17 cellular contexts compared by ENCODE assay signal in the genomic region with DNA sequence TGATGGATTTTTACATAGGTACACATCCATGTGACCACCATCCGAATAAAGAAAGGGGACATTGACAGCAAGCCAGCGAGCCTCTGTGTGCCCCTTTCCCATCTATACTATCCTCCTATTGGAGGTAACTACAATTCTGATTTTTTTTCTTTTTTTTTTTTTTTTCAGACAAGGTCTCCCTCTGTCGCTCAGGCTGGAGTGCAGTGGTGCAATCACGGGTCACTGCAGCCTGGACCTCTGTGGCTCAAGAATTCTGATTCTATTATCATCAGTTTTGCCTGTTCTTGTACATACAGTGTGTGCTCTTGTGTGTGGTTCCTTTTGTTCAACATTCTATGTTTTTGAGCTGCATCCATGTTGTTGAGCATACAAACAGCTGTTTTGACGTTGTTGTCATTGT. TPM values are rescaled to one million over a fixed set of nuclear protein-coding genes. Genes with fewer than 3 reads are reported as not detected.
A peak's percentile ranks its signal among the peaks of the same experiment; 100 is the strongest.
DNase-seq lines count a peak whose midpoint lies in the region; ATAC-seq and TF ChIP-seq lines count a peak whose summit lies in the region.
"Had no signal": no experiment of that assay in that cellular context is flagged by ENCODE, and none has a peak within 500 bp of the region (broad histone marks: within the 10 kb centered on the region; RNA-seq: fewer than 3 reads in every experiment).

No MANE protein-coding gene starts in this region.

- DNase-seq in mesenteric fat pad (ENCODE audit: low spot score) (peak; percentile 37), posterior vena cava (ENCODE audit: low spot score) (peak; percentile 2), upper lobe of right lung (peak; percentile 27), HEK293T (ENCODE audit: extremely low spot score) (no peak), HFFc6 (no peak), NCI-H146 (lab: John Stamatoyannopoulos, UW) (no peak), thyroid gland (no peak)
- DNase-seq: AML-193; Caco-2; CD4-positive, alpha-beta T cell; DMS79; GF-D8 had no signal

- H3K4me1 ChIP-seq in OCI-LY3 (ENCODE audit: low read length), result peaks cover 6% of the 10 kb centered on the region
- no peaks in the 10 kb centered on the region for H3K4me1 ChIP-seq in upper lobe of right lung
- no peaks in the 10 kb centered on the region for H3K4me1 ChIP-seq in thyroid gland
- H3K4me1 ChIP-seq: Caco-2 had no signal

- H3K27ac ChIP-seq in OCI-LY3 (ENCODE audit: low read length) (no peak overlapping the region), upper lobe of right lung (no peak overlapping the region), thyroid gland (no peak overlapping the region)
- H3K27ac ChIP-seq: C4-2B, KMS-11 had no signal

- H3K36me3 Mint-ChIP-seq in HFFc6 (ENCODE audit: low read depth), result no peaks in the 10 kb centered on the region

- POLR2A ChIA-PET in HEK293T (lab: Yijun Ruan, JAX), result no interaction called here

- H3K79me2 ChIP-seq in OCI-LY3 (ENCODE audit: low read length), result no peaks in the 10 kb centered on the region

- H3K27ac Mint-ChIP-seq in HFFc6, result no peak overlapping the region
- H3K27ac Mint-ChIP-seq: CD4-positive, alpha-beta T cell; GM23338 had no signal

- no peak overlapping the region for H3K4me3 Mint-ChIP-seq in HFFc6
- H3K4me3 Mint-ChIP-seq: CD4-positive, alpha-beta T cell; GM23338 had no signal

- H3K9me3 ChIP-seq in OCI-LY3 (ENCODE audit: insufficient read depth, low read length) (no peaks in the 10 kb centered on the region), upper lobe of right lung (no peaks in the 10 kb centered on the region), thyroid gland (no peaks in the 10 kb centered on the region)
- H3K9me3 ChIP-seq: Caco-2 had no signal

- no peaks in the 10 kb centered on the region for H4K20me1 ChIP-seq in OCI-LY3 (ENCODE audit: insufficient read depth, low read length)

- ATAC-seq in upper lobe of right lung, result no peak
- ATAC-seq: GM23338, HCT116 had no signal

- no peak overlapping the region for H3K4me2 ChIP-seq in OCI-LY3 (ENCODE audit: low read length)
- H3K4me2 ChIP-seq: GM23338, KMS-11 had no signal

- TF ChIP-seq POLR2A in thyroid gland (IDR thresholded peaks at IDR 0.05), result no peak

- intact Hi-C loops in posterior vena cava (cut with DNase I) (no loop called here), upper lobe of right lung (cut with DNase I) (no loop called here), thyroid gland (cut with DNase I) (no loop called here)

- H3K9me3 Mint-ChIP-seq in HFFc6, result no peaks in the 10 kb centered on the region
- H3K9me3 Mint-ChIP-seq: CD4-positive, alpha-beta T cell had no signal

- H3K4me3 ChIP-seq in OCI-LY3 (ENCODE audit: low read length) (no peak overlapping the region), upper lobe of right lung (no peak overlapping the region), thyroid gland (replicated peaks in 1 of 3) (no peak overlapping the region)
- H3K4me3 ChIP-seq: GM23338 had no signal

- peak overlapping the region; percentile 54; the same call in 1 of the 2 replicates for H2AFZ ChIP-seq in OCI-LY3 (ENCODE audit: low read depth, low read length)
- H2AFZ ChIP-seq: GM23338 had no signal

- CTCF ChIA-PET in HEK293T (lab: Yijun Ruan, JAX), result no interaction called here

- H3K9ac ChIP-seq in OCI-LY3 (ENCODE audit: low read length), result no peak overlapping the region
- H3K9ac ChIP-seq: KMS-11 had no signal

- TF ChIP-seq CTCF in OCI-LY3 (IDR thresholded peaks at IDR 0.05; ENCODE audit: low read depth, low read length) (no peak), upper lobe of right lung (IDR thresholded peaks at IDR 0.05) (no peak), HFFc6 (IDR thresholded peaks at IDR 0.05) (no peak), thyroid gland (IDR thresholded peaks at IDR 0.05) (no peak)

- H3K36me3 ChIP-seq in OCI-LY3 (replicated peaks; ENCODE audit: low read depth, low read length) (no peaks in the 10 kb centered on the region), upper lobe of right lung (no peaks in the 10 kb centered on the region), thyroid gland (no peaks in the 10 kb centered on the region)

- H3K27me3 Mint-ChIP-seq in HFFc6 (ENCODE audit: insufficient read depth), result peaks cover 4% of the 10 kb centered on the region; the same call in 1 of the 2 replicates
- H3K27me3 Mint-ChIP-seq: CD4-positive, alpha-beta T cell had no signal

- no peaks in the 10 kb centered on the region for H3K27me3 ChIP-seq in OCI-LY3 (ENCODE audit: low read depth, low read length)
- no peaks in the 10 kb centered on the region for H3K27me3 ChIP-seq in upper lobe of right lung
- H3K27me3 ChIP-seq in thyroid gland, result no peaks in the 10 kb centered on the region

- 83 to 84% methylated on average over 5 of the region's 5 CpGs for WGBS in thyroid gland, 2 donors

- H3K4me1 Mint-ChIP-seq in HFFc6 (ENCODE audit: low read depth), result 0 out of 2 replicates have a peak, but pooled peaks cover 7% of the 10 kb centered on the region
- H3K4me1 Mint-ChIP-seq: GM23338 had no signal

TF ChIP-seq in HEK293T, 16 proteins besides CTCF, POLR2A, EP300 and RAD21:
- no peak for TF ChIP-seq BHLHE40 (IDR thresholded peaks at IDR 0.05; ENCODE audit: borderline replicate concordance)
- no peak for TF ChIP-seq L3MBTL2 (conservative IDR thresholded peaks at IDR 0.05)
- no peak for TF ChIP-seq SUZ12 (IDR thresholded peaks at IDR 0.05)
- no peak for TF ChIP-seq HDGF (IDR thresholded peaks at IDR 0.05; ENCODE audit: borderline replicate concordance)
- no peak for TF ChIP-seq FOXM1 (IDR thresholded peaks at IDR 0.05; ENCODE audit: borderline replicate concordance)
- no peak for TF ChIP-seq ARNT (IDR thresholded peaks at IDR 0.05)
- TF ChIP-seq CTBP1 (IDR thresholded peaks at IDR 0.05; ENCODE audit: borderline replicate concordance), result no peak
- no peak for TF ChIP-seq NFRKB (IDR thresholded peaks at IDR 0.05)
- TF ChIP-seq FOXA1 (IDR thresholded peaks at IDR 0.05), result no peak
- no peak for TF ChIP-seq ZNF384 (IDR thresholded peaks at IDR 0.05)
- TF ChIP-seq, protein P1, sequence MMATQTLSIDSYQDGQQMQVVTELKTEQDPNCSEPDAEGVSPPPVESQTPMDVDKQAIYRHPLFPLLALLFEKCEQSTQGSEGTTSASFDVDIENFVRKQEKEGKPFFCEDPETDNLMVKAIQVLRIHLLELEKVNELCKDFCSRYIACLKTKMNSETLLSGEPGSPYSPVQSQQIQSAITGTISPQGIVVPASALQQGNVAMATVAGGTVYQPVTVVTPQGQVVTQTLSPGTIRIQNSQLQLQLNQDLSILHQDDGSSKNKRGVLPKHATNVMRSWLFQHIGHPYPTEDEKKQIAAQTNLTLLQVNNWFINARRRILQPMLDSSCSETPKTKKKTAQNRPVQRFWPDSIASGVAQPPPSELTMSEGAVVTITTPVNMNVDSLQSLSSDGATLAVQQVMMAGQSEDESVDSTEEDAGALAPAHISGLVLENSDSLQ (IDR thresholded peaks at IDR 0.05), result no peak
- TF ChIP-seq TARDBP (IDR thresholded peaks at IDR 0.05), result no peak
- no peak for TF ChIP-seq LEF1 (IDR thresholded peaks at IDR 0.05; ENCODE audit: borderline replicate concordance)
- no peak for TF ChIP-seq SP1 (IDR thresholded peaks at IDR 0.05)
- TF ChIP-seq FOXK2 (IDR thresholded peaks at IDR 0.05), result no peak
- TF ChIP-seq ELF4 (IDR thresholded peaks at IDR 0.05), result no peak

RNA-seq across cellular contexts. Expression of gene SRSF10, which starts 56.0 kb away (rescaled TPM):
- total RNA-seq in mesenteric fat pad (85.4 TPM), posterior vena cava (10 to 100 TPM; 74.1 to 77.4 TPM), upper lobe of right lung (96.0 TPM), thyroid gland (100 to 1,000 TPM; 158 to 193 (median 172) TPM)
- 100 to 1,000 TPM in 1 of 6 experiments, 10 to 100 TPM in 5; 84.5 to 100 (median 94.8) TPM for total RNA-seq in HFFc6 (2021; fragmentation: NEBNext Ultra II Directional; extraction: Animal tissue kit (Norgen Biotek cat#: 25700))

Comparison
In these comparisons a context has a peak if more than half of its experiments do, and no peak if none do; other contexts are left out.
1. DNase-seq: peak in mesenteric fat pad (single experiment), posterior vena cava (single experiment) and upper lobe of right lung (single experiment); none in HEK293T (single experiment), HFFc6 (single experiment), NCI-H146 (single experiment) and thyroid gland (0 of 2).